ENCODE assay signal across 12 cellular contexts in the genomic region with DNA sequence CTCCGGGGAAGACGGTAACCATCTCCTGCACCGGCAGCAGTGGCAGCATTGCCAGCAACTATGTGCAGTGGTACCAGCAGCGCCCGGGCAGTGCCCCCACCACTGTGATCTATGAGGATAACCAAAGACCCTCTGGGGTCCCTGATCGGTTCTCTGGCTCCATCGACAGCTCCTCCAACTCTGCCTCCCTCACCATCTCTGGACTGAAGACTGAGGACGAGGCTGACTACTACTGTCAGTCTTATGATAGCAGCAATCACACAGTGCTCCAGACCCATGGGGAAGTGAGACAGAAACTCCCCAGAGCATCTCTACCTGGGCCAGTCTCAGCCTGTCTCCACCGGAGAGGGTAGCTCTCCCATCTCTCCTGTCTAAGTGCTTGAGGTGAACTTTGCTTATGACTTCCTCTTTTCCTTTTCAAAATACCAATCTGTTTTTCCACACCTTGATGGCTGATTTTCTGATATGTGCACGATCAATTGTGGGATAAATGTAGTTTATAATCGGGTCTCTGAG. TPM values are rescaled to one million over a fixed set of nuclear protein-coding genes. Genes with fewer than 3 reads are reported as not detected.
DNase-seq lines count a peak whose midpoint lies in the region; ATAC-seq, FAIRE-seq and TF ChIP-seq lines count a peak whose summit lies in the region.
"Had no signal": no experiment of that assay in that cellular context is flagged by ENCODE, and none has a peak within 500 bp of the region (broad histone marks: within the 10 kb centered on the region; RNA-seq: fewer than 3 reads in every experiment).

No MANE protein-coding gene starts in this region.

- TF ChIP-seq CTCF in activated B cell treated with CpG ODN at 0.5 μM for 24 hours (IDR thresholded peaks at IDR 0.05) (no peak), progenitor cell of endocrine pancreas (IDR thresholded peaks at IDR 0.05; ENCODE audit: unreplicated experiment) (no peak)

- H3K27ac Mint-ChIP-seq in activated B cell treated with CpG ODN at 0.5 μM for 24 hours: peak overlapping the region; percentile 85
- no peak overlapping the region for H3K27ac Mint-ChIP-seq in activated naive CD4-positive, alpha-beta T cell treated with anti-CD3 and anti-CD28 coated beads for 36 hours
- no peak overlapping the region for H3K27ac Mint-ChIP-seq in progenitor cell of endocrine pancreas
- H3K27ac Mint-ChIP-seq: activated T-helper 2 cell treated with anti-CD3 and anti-CD28 coated beads, Interferon-gamma antibody, Interleukin-2, Interleukin-4, amounts not matched to agents 10 μg/mL and 5 μg/mL and 100 μg/mL, durations not matched to agents 14 hours and 24 hours and 36 hours; CD4-positive, alpha-beta memory T cell had no signal

- intact Hi-C loops in activated B cell treated with CpG ODN at 0.5 μM for 24 hours (cut with micrococcal nuclease): loop anchor here (1.0 to 2.0 kb wide), 4 partner anchors 12 to 135 kb away; no protein-coding TSS in a partner anchor
- intact Hi-C loops in activated naive CD4-positive, alpha-beta T cell treated with anti-CD3 and anti-CD28 coated beads for 36 hours (cut with micrococcal nuclease): loop anchor here (10.0 kb wide), 1 partner anchor 581 kb away; no protein-coding TSS in a partner anchor

- FAIRE-seq in GM18507 (lab: Jason Lieb, UNC): peak; percentile 92

- DNase-seq in GM18507 (ENCODE audit: extremely low spot score, insufficient read length, low read depth): no peak
- DNase-seq in activated B cell treated with CpG ODN at 0.5 μM for 24 hours: peak; percentile 43
- no peak for DNase-seq in A172 (ENCODE audit: low spot score)
- no peak for DNase-seq in activated naive CD4-positive, alpha-beta T cell treated with anti-CD3 and anti-CD28 coated beads for 36 hours
- no peak for DNase-seq in progenitor cell of endocrine pancreas (ENCODE audit: low spot score, unreplicated experiment)
- DNase-seq: left ventricle myocardium inferior had no signal

- H3K4me3 Mint-ChIP-seq in activated B cell treated with CpG ODN at 0.5 μM for 24 hours (peak overlapping the region; percentile 68), progenitor cell of endocrine pancreas (ENCODE audit: low read depth) (no peak overlapping the region)
- H3K4me3 Mint-ChIP-seq in activated naive CD4-positive, alpha-beta T cell treated with anti-CD3 and anti-CD28 coated beads for 36 hours: no peak overlapping the region
- H3K4me3 Mint-ChIP-seq: CD4-positive, alpha-beta memory T cell had no signal

- H3K9me3 Mint-ChIP-seq in activated B cell treated with CpG ODN at 0.5 μM for 24 hours: no peaks in the 10 kb centered on the region
- no peaks in the 10 kb centered on the region for H3K9me3 Mint-ChIP-seq in activated naive CD4-positive, alpha-beta T cell treated with anti-CD3 and anti-CD28 coated beads for 36 hours
- H3K9me3 Mint-ChIP-seq in progenitor cell of endocrine pancreas (ENCODE audit: low read depth): no peaks in the 10 kb centered on the region
- H3K9me3 Mint-ChIP-seq: activated T-helper 2 cell treated with anti-CD3 and anti-CD28 coated beads, Interferon-gamma antibody, Interleukin-2, Interleukin-4, amounts not matched to agents 10 μg/mL and 5 μg/mL and 100 μg/mL, durations not matched to agents 14 hours and 24 hours and 36 hours; CD4-positive, alpha-beta memory T cell had no signal

- H3K27me3 Mint-ChIP-seq in activated B cell treated with CpG ODN at 0.5 μM for 24 hours (no peaks in the 10 kb centered on the region), progenitor cell of endocrine pancreas (peaks cover 80% of the 10 kb centered on the region)
- no peaks in the 10 kb centered on the region for H3K27me3 Mint-ChIP-seq in activated naive CD4-positive, alpha-beta T cell treated with anti-CD3 and anti-CD28 coated beads for 36 hours (ENCODE audit: low read depth)

- CTCF ChIA-PET in activated B cell treated with CpG ODN at 0.5 μM for 24 hours (lab: Charles Lee): interaction anchor here (0.7 to 4.3 kb wide), 26 partner anchors 8 to 759 kb away, joined by 3 to 42 read pairs (median 8); no protein-coding TSS in a partner anchor
- CTCF ChIA-PET in activated naive CD4-positive, alpha-beta T cell treated with anti-CD3 and anti-CD28 coated beads for 36 hours (lab: Charles Lee): interaction anchor here (0.5 to 4.5 kb wide), 14 partner anchors 11 to 240 kb away, joined by 3 to 46 read pairs (median 4); no protein-coding TSS in a partner anchor

- ATAC-seq in GM21423 (IDR thresholded peaks at IDR 0.05; ENCODE audit: unreplicated experiment) (peak; percentile 65), HG03095 (IDR thresholded peaks at IDR 0.05; ENCODE audit: unreplicated experiment) (peak; percentile 79), activated B cell treated with CpG ODN at 0.5 μM for 24 hours (ENCODE audit: low read depth) (peak; percentile 85)
- ATAC-seq in activated CD4-positive, CD25-positive, alpha-beta regulatory T cell treated with anti-CD3 and anti-CD28 coated beads, Interleukin-2, amount 50 U/mL, for 24 hours: no peak

- H3K36me3 Mint-ChIP-seq in activated B cell treated with CpG ODN at 0.5 μM for 24 hours (ENCODE audit: low read depth) (no peaks in the 10 kb centered on the region), progenitor cell of endocrine pancreas (ENCODE audit: insufficient read depth) (no peaks in the 10 kb centered on the region)
- H3K36me3 Mint-ChIP-seq in activated naive CD4-positive, alpha-beta T cell treated with anti-CD3 and anti-CD28 coated beads for 36 hours (ENCODE audit: low read depth): no peaks in the 10 kb centered on the region
- H3K36me3 Mint-ChIP-seq: CD4-positive, alpha-beta memory T cell had no signal

- POLR2A ChIA-PET in activated B cell treated with CpG ODN at 0.5 μM for 24 hours (lab: Charles Lee): interaction anchor here (0.6 to 3.8 kb wide), 24 partner anchors 12 to 760 kb away, joined by 3 to 73 read pairs (median 4); no protein-coding TSS in a partner anchor

- H3K4me1 Mint-ChIP-seq in activated B cell treated with CpG ODN at 0.5 μM for 24 hours: peaks cover 59% of the 10 kb centered on the region
- peaks cover 4% of the 10 kb centered on the region for H3K4me1 Mint-ChIP-seq in activated naive CD4-positive, alpha-beta T cell treated with anti-CD3 and anti-CD28 coated beads for 36 hours (ENCODE audit: low read depth)
- no peaks in the 10 kb centered on the region for H3K4me1 Mint-ChIP-seq in progenitor cell of endocrine pancreas (ENCODE audit: low read depth)

RNA-seq across cellular contexts. Expression of gene VPREB1, which starts 48.5 kb away (rescaled TPM):
- total RNA-seq in activated B cell treated with CpG ODN at 0.5 μM for 24 hours: not detected in 2 replicates
- not detected in 2 replicates for total RNA-seq in A172 (2014; rRNA removed; shearing (Covaris generic))
- not detected for total RNA-seq in activated naive CD4-positive, alpha-beta T cell treated with anti-CD3 and anti-CD28 coated beads for 36 hours
- not detected in 2 replicates for total RNA-seq in progenitor cell of endocrine pancreas
- total RNA-seq: activated T-helper 2 cell treated with anti-CD3 and anti-CD28 coated beads, Interferon-gamma antibody, Interleukin-2, Interleukin-4, amounts not matched to agents 10 μg/mL and 5 μg/mL and 100 μg/mL, durations not matched to agents 14 hours and 24 hours and 36 hours; CD4-positive, alpha-beta memory T cell; left ventricle myocardium inferior; PC-9 had no signal

Comparison
In these comparisons a context has a peak if more than half of its experiments do, and no peak if none do; other contexts are left out.
1. ATAC-seq: peak in GM21423 (single experiment), HG03095 (single experiment) and activated B cell treated with CpG ODN at 0.5 μM for 24 hours (single experiment); none in activated CD4-positive, CD25-positive, alpha-beta regulatory T cell treated with anti-CD3 and anti-CD28 coated beads, Interleukin-2, amount 50 U/mL, for 24 hours (0 of 2).